In the genomic region with DNA sequence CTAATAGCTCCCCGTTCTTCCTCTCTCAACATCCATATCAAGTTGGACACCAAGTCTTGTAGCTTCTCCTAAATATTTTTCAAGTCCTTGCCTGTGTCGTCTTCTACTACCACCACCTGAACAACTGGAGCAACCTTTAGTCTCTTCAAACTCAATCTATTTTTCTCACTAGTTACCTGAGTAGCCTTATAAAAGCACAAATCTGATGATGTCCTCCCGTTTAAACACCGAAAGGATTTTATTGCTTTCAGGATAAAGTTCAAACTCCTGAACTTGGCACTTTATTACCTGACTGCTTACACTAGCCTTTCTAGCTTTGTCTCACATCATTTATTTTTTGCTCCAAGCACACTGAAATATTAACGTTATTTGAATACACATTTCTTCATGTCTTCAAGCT, we compare ENCODE assay signal across 13 cellular contexts. TPM values are rescaled to one million over a fixed set of nuclear protein-coding genes. Genes with fewer than 3 reads are reported as not detected.
A peak's percentile ranks its signal among the peaks of the same experiment; 100 is the strongest.
DNase-seq lines count a peak whose midpoint lies in the region; ATAC-seq and FAIRE-seq lines count a peak whose summit lies in the region.
"Had no signal": no experiment of that assay in that cellular context is flagged by ENCODE, and none has a peak within 500 bp of the region (broad histone marks: within the 10 kb centered on the region; RNA-seq: fewer than 3 reads in every experiment).

No MANE protein-coding gene starts in this region.

- no peaks in the 10 kb centered on the region for H3K9me3 ChIP-seq in small intestine (ENCODE audit: control insufficient read depth, low read depth)
- H3K9me3 ChIP-seq: psoas muscle had no signal

- no peaks in the 10 kb centered on the region for H3K27me3 ChIP-seq in small intestine (ENCODE audit: control insufficient read depth in 2 of 2, insufficient read depth in 2 of 2, low read length in 2 of 2)

- CTCF ChIA-PET in activated CD4-positive, alpha-beta memory T cell treated with anti-CD3 and anti-CD28 coated beads, Interleukin-2, amount 10 ng/mL, durations not matched to agents 7 days and 5 days (lab: Charles Lee): interaction anchor here (1.2 kb wide), 1 partner anchor 9 kb away, joined by 3 read pairs; no protein-coding TSS in a partner anchor

- intact Hi-C loops in left colon (cut with DNase I, micrococcal nuclease): no loop called here

- H3K27ac ChIP-seq in small intestine (ENCODE audit: low read depth in 1 of 2, low read length in 1 of 2): peak overlapping the region; percentile 38 to 79

- no peak for ATAC-seq in activated T-cell treated with anti-CD3 and anti-CD28 coated beads, Interleukin-2, amount 50 U/mL, for 4 hours
- peak; percentile 33 for ATAC-seq in left colon
- ATAC-seq in HG02840 (IDR thresholded peaks at IDR 0.05; ENCODE audit: low FRiP score, unreplicated experiment): no peak
- no peak for ATAC-seq in GM19397 (IDR thresholded peaks at IDR 0.05; ENCODE audit: unreplicated experiment)
- ATAC-seq: psoas muscle had no signal

- FAIRE-seq in small intestine (lab: Jason Lieb, UNC): no peak
- FAIRE-seq: HTR-8/SVneo had no signal

- DNase-seq in activated T-cell treated with anti-CD3 and anti-CD28 coated beads, Interleukin-2, amount 50 U/mL, for 4 hours: no peak
- no peak for DNase-seq in activated T-cell treated with anti-CD3 and anti-CD28 coated beads for 4 hours
- no peak for DNase-seq in activated CD4-positive, alpha-beta memory T cell treated with anti-CD3 and anti-CD28 coated beads, Interleukin-2, amount 10 ng/mL, durations not matched to agents 7 days and 5 days
- no peak for DNase-seq in left colon
- peak; percentile 90 for DNase-seq in small intestine
- no peak for DNase-seq in mucosa of gallbladder (ENCODE audit: low spot score)
- DNase-seq: DMS153, HFFc6, NCI-H2171 treated with DMSO at 0.1 percent for 48 hours, psoas muscle had no signal

- H3K4me1 ChIP-seq in small intestine (ENCODE audit: control insufficient read depth in 2 of 2, insufficient read depth in 1 of 2, low read depth in 1 of 2, low read length in 1 of 2): peaks cover 0 to 5% of the 10 kb centered on the region in 2 donors
- H3K4me1 ChIP-seq: psoas muscle had no signal

- H3K4me3 Mint-ChIP-seq in activated T-cell treated with anti-CD3 and anti-CD28 coated beads, Interleukin-2, amount 50 U/mL, for 4 hours: peak overlapping the region; percentile 5
- peak overlapping the region; percentile 22 for H3K4me3 Mint-ChIP-seq in activated CD4-positive, alpha-beta memory T cell treated with anti-CD3 and anti-CD28 coated beads, Interleukin-2, amount 10 ng/mL, durations not matched to agents 7 days and 5 days

- no peaks in the 10 kb centered on the region for H3K36me3 Mint-ChIP-seq in activated T-cell treated with anti-CD3 and anti-CD28 coated beads, Interleukin-2, amount 50 U/mL, for 4 hours (ENCODE audit: insufficient read depth)
- H3K36me3 Mint-ChIP-seq in activated CD4-positive, alpha-beta memory T cell treated with anti-CD3 and anti-CD28 coated beads, Interleukin-2, amount 10 ng/mL, durations not matched to agents 7 days and 5 days (ENCODE audit: low read depth): no peaks in the 10 kb centered on the region

- H3K27me3 Mint-ChIP-seq in activated T-cell treated with anti-CD3 and anti-CD28 coated beads, Interleukin-2, amount 50 U/mL, for 4 hours (ENCODE audit: low read depth): peaks cover 2% of the 10 kb centered on the region
- H3K27me3 Mint-ChIP-seq in activated CD4-positive, alpha-beta memory T cell treated with anti-CD3 and anti-CD28 coated beads, Interleukin-2, amount 10 ng/mL, durations not matched to agents 7 days and 5 days: peaks cover 38% of the 10 kb centered on the region

- 19 to 65% (median 35%) methylated on average over 5 of the region's 5 CpGs for WGBS in small intestine, 3 donors

- H3K4me3 ChIP-seq in small intestine (ENCODE audit: low read depth in 1 of 2, low read length in 2 of 2): no peak overlapping the region

- no peaks in the 10 kb centered on the region for H3K9me3 Mint-ChIP-seq in activated T-cell treated with anti-CD3 and anti-CD28 coated beads, Interleukin-2, amount 50 U/mL, for 4 hours
- no peaks in the 10 kb centered on the region for H3K9me3 Mint-ChIP-seq in activated CD4-positive, alpha-beta memory T cell treated with anti-CD3 and anti-CD28 coated beads, Interleukin-2, amount 10 ng/mL, durations not matched to agents 7 days and 5 days
- H3K9me3 Mint-ChIP-seq: HFFc6 had no signal

- POLR2A ChIA-PET in activated CD4-positive, alpha-beta memory T cell treated with anti-CD3 and anti-CD28 coated beads, Interleukin-2, amount 10 ng/mL, durations not matched to agents 7 days and 5 days (lab: Charles Lee): no interaction called here

- H3K4me1 Mint-ChIP-seq in activated T-cell treated with anti-CD3 and anti-CD28 coated beads, Interleukin-2, amount 50 U/mL, for 4 hours (ENCODE audit: low read depth): peaks cover 8% of the 10 kb centered on the region
- H3K4me1 Mint-ChIP-seq in activated CD4-positive, alpha-beta memory T cell treated with anti-CD3 and anti-CD28 coated beads, Interleukin-2, amount 10 ng/mL, durations not matched to agents 7 days and 5 days: peaks cover 16% of the 10 kb centered on the region

- H3K27ac Mint-ChIP-seq in activated CD4-positive, alpha-beta memory T cell treated with anti-CD3 and anti-CD28 coated beads, Interleukin-2, amount 10 ng/mL, durations not matched to agents 7 days and 5 days: no peak overlapping the region
- H3K27ac Mint-ChIP-seq: HFFc6 had no signal

- no peaks in the 10 kb centered on the region for H3K36me3 ChIP-seq in small intestine (ENCODE audit: control insufficient read depth in 2 of 2, insufficient read depth in 2 of 2, low read length in 2 of 2)

RNA-seq across cellular contexts. Expression of a gene that starts 1.3 kb away (rescaled TPM):
- 10 to 100 TPM; 14.2 to 17.4 (median 15.3) TPM for total RNA-seq in activated T-cell treated with anti-CD3 and anti-CD28 coated beads, Interleukin-2, amount 50 U/mL, for 4 hours
- 10 to 100 TPM; 47.1 to 48.2 TPM for total RNA-seq in activated CD4-positive, alpha-beta memory T cell treated with anti-CD3 and anti-CD28 coated beads, Interleukin-2, amount 10 ng/mL, durations not matched to agents 7 days and 5 days
- total RNA-seq in left colon: 100 to 1,000 TPM; 110 to 124 TPM
- polyA plus RNA-seq in small intestine: 10 to 100 TPM; 35.0 to 60.0 (median 50.3) TPM
- 114 TPM for total RNA-seq in mucosa of gallbladder
